In the genomic region with DNA sequence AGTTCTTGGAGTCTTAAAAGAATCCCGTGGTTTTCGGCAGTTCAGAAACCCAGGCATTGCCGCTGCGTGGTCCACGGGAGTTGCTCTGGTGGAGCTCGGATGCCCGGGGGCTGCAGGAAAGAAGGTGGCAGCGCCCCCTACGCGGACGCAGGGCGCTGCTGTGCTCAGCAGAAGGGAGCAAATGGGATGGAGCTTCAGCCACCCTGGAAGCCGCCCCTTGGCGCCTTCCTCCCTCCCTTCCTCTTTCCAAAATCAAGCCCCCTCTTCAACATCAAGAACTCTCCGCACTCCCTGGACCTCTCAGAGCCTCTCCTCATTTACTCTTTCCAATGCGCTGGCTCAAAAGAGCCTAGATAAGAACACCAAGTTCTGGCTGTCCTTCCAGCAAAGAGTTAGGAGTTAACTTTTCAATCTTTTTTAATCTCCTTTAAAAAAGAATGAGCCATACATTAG, we compare ENCODE assay signal across 1 cellular context.
TF ChIP-seq lines count a peak whose summit lies in the region.

No MANE protein-coding gene starts in this region.

TF ChIP-seq in WTC11, 78 proteins besides CTCF, POLR2A, EP300 and RAD21 (continued from another document):
- TF ChIP-seq, protein P1, sequence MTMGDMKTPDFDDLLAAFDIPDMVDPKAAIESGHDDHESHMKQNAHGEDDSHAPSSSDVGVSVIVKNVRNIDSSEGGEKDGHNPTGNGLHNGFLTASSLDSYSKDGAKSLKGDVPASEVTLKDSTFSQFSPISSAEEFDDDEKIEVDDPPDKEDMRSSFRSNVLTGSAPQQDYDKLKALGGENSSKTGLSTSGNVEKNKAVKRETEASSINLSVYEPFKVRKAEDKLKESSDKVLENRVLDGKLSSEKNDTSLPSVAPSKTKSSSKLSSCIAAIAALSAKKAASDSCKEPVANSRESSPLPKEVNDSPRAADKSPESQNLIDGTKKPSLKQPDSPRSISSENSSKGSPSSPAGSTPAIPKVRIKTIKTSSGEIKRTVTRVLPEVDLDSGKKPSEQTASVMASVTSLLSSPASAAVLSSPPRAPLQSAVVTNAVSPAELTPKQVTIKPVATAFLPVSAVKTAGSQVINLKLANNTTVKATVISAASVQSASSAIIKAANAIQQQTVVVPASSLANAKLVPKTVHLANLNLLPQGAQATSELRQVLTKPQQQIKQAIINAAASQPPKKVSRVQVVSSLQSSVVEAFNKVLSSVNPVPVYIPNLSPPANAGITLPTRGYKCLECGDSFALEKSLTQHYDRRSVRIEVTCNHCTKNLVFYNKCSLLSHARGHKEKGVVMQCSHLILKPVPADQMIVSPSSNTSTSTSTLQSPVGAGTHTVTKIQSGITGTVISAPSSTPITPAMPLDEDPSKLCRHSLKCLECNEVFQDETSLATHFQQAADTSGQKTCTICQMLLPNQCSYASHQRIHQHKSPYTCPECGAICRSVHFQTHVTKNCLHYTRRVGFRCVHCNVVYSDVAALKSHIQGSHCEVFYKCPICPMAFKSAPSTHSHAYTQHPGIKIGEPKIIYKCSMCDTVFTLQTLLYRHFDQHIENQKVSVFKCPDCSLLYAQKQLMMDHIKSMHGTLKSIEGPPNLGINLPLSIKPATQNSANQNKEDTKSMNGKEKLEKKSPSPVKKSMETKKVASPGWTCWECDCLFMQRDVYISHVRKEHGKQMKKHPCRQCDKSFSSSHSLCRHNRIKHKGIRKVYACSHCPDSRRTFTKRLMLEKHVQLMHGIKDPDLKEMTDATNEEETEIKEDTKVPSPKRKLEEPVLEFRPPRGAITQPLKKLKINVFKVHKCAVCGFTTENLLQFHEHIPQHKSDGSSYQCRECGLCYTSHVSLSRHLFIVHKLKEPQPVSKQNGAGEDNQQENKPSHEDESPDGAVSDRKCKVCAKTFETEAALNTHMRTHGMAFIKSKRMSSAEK (CRISPR knock-in tag; IDR thresholded peaks at IDR 0.05; ENCODE audit: borderline replicate concordance), result no peak
- TF ChIP-seq, protein P2, sequence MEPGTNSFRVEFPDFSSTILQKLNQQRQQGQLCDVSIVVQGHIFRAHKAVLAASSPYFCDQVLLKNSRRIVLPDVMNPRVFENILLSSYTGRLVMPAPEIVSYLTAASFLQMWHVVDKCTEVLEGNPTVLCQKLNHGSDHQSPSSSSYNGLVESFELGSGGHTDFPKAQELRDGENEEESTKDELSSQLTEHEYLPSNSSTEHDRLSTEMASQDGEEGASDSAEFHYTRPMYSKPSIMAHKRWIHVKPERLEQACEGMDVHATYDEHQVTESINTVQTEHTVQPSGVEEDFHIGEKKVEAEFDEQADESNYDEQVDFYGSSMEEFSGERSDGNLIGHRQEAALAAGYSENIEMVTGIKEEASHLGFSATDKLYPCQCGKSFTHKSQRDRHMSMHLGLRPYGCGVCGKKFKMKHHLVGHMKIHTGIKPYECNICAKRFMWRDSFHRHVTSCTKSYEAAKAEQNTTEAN (CRISPR knock-in tag; IDR thresholded peaks at IDR 0.05), result no peak
TF ChIP-seq in WTC11: peak in this region for 0.
